In genomic region chr17:41836550-41837196, GRCh38 we compare ENCODE assay signal across 1 cellular context.
TF ChIP-seq lines count a peak whose summit lies in the region.

No MANE protein-coding gene starts in this region.

TF ChIP-seq in liver, 16 proteins besides CTCF, POLR2A, EP300 and RAD21 (continued from another document):
- TF ChIP-seq ZBTB33 (IDR thresholded peaks at IDR 0.05) (no peak), MAX (IDR thresholded peaks at IDR 0.05) (no peak), JUND (IDR thresholded peaks at IDR 0.05) (no peak)
